In the genomic region with DNA sequence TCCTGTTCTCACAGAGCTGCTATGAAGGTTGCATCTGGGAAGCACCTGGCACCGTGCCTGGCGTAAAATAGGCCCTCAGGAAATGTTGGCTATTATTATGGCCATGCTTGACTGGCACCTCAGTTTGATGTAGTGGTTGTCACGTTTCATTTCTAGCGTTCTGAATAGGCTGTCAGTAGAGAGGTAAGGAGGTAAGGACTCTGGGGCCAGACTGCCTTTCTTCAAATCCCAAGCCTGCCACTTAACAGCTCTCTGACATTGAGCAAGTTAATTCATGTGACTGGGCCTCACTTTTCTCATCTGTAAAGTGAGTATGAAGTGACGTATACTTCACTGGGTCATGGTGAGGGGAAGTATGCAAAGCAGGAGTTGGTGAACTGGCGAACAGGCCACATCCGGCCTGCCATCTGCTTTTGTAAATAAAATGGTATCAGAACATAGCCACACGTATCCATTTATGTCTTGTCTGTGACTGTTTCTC, we compare ENCODE assay signal across 8 cellular contexts.
DNase-seq lines count a peak whose midpoint lies in the region; ATAC-seq and TF ChIP-seq lines count a peak whose summit lies in the region.

No MANE protein-coding gene starts in this region.

- no peak overlapping the region for H3K4me3 Mint-ChIP-seq in endothelial cell (ENCODE audit: unreplicated experiment)

- H3K9me3 ChIP-seq in upper lobe of left lung = no peaks in the 10 kb centered on the region

- H3K27ac ChIP-seq in upper lobe of left lung = peak overlapping the region in 3 of 4 donors; percentile 23 to 49 (median 28)

- intact Hi-C loops in Right ventricle myocardium superior (cut with DNase I) (no loop called here), cardiac septum (cut with DNase I) (no loop called here)

- ATAC-seq in Right ventricle myocardium superior (ENCODE audit: poor library complexity) (peak; percentile 6), HG03175 (IDR thresholded peaks at IDR 0.05; ENCODE audit: unreplicated experiment) (peak; percentile 91), upper lobe of left lung (ENCODE audit: low FRiP score in 2 of 2) (no peak)

- no peak for TF ChIP-seq EP300 in upper lobe of left lung (IDR thresholded peaks at IDR 0.05)

- no peaks in the 10 kb centered on the region for H3K27me3 ChIP-seq in upper lobe of left lung

- H3K4me1 Mint-ChIP-seq in endothelial cell (ENCODE audit: unreplicated experiment) = peaks cover 17% of the 10 kb centered on the region

- TF ChIP-seq POLR2A in Raji (IDR thresholded peaks at IDR 0.05; ENCODE audit: insufficient read depth, low read depth, low read length) = peak; percentile 71; the same call in 1 of the 2 replicates
- TF ChIP-seq POLR2A in upper lobe of left lung (IDR thresholded peaks at IDR 0.05) = no peak

- H3K36me3 Mint-ChIP-seq in endothelial cell (ENCODE audit: low read depth, unreplicated experiment) = no peaks in the 10 kb centered on the region

- H3K9me3 Mint-ChIP-seq in endothelial cell (ENCODE audit: unreplicated experiment) = no peaks in the 10 kb centered on the region

- no peak for TF ChIP-seq CTCF in upper lobe of left lung (IDR thresholded peaks at IDR 0.05)
- no peak for TF ChIP-seq CTCF in endothelial cell (IDR thresholded peaks at IDR 0.05; ENCODE audit: unreplicated experiment)

- H3K4me3 ChIP-seq in upper lobe of left lung = no peak overlapping the region

- no peak for DNase-seq in Right ventricle myocardium superior
- DNase-seq in cardiac septum (ENCODE audit: low spot score) = no peak
- DNase-seq in upper lobe of left lung = no peak
- no peak for DNase-seq in endothelial cell (ENCODE audit: low spot score)
- no peak for DNase-seq in NCI-H82 treated with DMSO at 0.1 percent for 48 hours (lab: John Stamatoyannopoulos, UW; ENCODE audit: unreplicated experiment)
- no peak for DNase-seq in NCI-H146 treated with DMSO at 0.1 percent for 48 hours (lab: John Stamatoyannopoulos, UW; ENCODE audit: unreplicated experiment)

- no peaks in the 10 kb centered on the region for H3K36me3 ChIP-seq in upper lobe of left lung

- H3K27me3 Mint-ChIP-seq in endothelial cell (ENCODE audit: unreplicated experiment) = no peaks in the 10 kb centered on the region

- WGBS in upper lobe of left lung, 2 donors = 64 to 69% methylated on average over 8 of the region's 8 CpGs

- peaks cover 0 to 11% (median 0%) of the 10 kb centered on the region in 4 donors for H3K4me1 ChIP-seq in upper lobe of left lung

- H3K27ac Mint-ChIP-seq in endothelial cell (ENCODE audit: unreplicated experiment) = no peak overlapping the region

Comparison
In these comparisons a context has a peak if more than half of its experiments do, and no peak if none do; other contexts are left out.
1. ATAC-seq: peak in Right ventricle myocardium superior (single experiment) and HG03175 (single experiment); none in upper lobe of left lung (0 of 2).